Comparison of ENCODE assay signal across 1 cellular context in the genomic region with DNA sequence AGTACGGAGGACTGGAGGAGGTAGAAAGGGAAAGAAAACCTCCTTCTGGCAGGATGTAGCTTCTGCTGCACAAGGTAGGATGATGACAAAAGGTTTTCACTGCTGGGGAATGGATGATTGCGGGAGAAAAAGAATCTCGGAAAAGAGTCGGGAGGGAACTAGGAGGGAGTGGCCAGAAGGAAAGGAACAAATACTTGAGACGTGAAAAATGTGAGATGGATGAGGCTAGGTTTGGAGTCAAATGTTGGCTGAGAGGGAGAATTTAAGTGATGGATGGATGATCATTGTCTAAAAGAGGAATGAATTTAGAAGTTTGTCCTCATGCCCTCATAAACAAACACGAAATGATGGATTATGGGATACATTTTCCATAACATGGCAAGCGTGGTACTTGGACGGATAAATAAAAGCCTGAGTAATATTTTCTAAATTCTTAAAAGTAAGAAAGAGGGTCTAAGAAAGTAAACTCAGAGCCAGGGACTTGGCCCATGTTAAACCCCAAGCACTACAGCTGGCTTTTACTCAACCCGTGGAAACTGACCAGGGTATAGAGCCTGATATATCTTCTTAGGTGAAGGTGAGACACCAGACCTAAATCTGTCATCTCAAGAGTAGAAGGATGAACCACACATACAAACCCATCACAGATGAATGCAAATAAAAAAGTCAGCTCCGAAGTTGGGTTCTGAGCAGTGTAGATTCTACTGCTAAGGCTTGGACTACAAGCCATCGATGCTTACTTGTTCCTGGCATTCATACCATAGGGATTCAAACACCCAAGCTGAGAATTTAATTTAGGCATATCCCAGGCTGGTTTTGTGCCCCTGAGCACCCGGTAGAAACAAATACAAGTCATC.
TF ChIP-seq lines count a peak whose summit lies in the region.

No MANE protein-coding gene starts in this region.

TF ChIP-seq in HEK293, 187 proteins besides CTCF, POLR2A, EP300 and RAD21 (continued from another document):
- TF ChIP-seq ZNF518A (tag by site-specific recombination; conservative IDR thresholded peaks at IDR 0.05; ENCODE audit: low read depth): no peak
- no peak for TF ChIP-seq MZF1 (tag by site-specific recombination; IDR thresholded peaks at IDR 0.05; ENCODE audit: borderline replicate concordance)
- peak; percentile 59; the same call in 1 of the 2 replicates for TF ChIP-seq IKZF3 (tag by site-specific recombination; IDR thresholded peaks at IDR 0.05)
- TF ChIP-seq, protein P1, sequence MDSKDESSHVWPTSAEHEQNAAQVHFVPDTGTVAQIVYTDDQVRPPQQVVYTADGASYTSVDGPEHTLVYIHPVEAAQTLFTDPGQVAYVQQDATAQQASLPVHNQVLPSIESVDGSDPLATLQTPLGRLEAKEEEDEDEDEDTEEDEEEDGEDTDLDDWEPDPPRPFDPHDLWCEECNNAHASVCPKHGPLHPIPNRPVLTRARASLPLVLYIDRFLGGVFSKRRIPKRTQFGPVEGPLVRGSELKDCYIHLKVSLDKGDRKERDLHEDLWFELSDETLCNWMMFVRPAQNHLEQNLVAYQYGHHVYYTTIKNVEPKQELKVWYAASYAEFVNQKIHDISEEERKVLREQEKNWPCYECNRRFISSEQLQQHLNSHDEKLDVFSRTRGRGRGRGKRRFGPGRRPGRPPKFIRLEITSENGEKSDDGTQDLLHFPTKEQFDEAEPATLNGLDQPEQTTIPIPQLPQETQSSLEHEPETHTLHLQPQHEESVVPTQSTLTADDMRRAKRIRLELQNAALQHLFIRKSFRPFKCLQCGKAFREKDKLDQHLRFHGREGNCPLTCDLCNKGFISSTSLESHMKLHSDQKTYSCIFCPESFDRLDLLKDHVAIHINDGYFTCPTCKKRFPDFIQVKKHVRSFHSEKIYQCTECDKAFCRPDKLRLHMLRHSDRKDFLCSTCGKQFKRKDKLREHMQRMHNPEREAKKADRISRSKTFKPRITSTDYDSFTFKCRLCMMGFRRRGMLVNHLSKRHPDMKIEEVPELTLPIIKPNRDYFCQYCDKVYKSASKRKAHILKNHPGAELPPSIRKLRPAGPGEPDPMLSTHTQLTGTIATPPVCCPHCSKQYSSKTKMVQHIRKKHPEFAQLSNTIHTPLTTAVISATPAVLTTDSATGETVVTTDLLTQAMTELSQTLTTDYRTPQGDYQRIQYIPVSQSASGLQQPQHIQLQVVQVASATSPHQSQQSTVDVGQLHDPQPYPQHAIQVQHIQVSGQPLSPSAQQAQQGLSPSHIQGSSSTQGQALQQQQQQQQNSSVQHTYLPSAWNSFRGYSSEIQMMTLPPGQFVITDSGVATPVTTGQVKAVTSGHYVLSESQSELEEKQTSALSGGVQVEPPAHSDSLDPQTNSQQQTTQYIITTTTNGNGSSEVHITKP (tag by site-specific recombination; IDR thresholded peaks at IDR 0.05): 0 out of 2 replicates have a peak, but pooled peaks have one; percentile 6
- peak; percentile 39; the same call in 1 of the 2 replicates for TF ChIP-seq ZNF335 (tag by site-specific recombination; conservative IDR thresholded peaks at IDR 0.05)
- TF ChIP-seq, protein P2, sequence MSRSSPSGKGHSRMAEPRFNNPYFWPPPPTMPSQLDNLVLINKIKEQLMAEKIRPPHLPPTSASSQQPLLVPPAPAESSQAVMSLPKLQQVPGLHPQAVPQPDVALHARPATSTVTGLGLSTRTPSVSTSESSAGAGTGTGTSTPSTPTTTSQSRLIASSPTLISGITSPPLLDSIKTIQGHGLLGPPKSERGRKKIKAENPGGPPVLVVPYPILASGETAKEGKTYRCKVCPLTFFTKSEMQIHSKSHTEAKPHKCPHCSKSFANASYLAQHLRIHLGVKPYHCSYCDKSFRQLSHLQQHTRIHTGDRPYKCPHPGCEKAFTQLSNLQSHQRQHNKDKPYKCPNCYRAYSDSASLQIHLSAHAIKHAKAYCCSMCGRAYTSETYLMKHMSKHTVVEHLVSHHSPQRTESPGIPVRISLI (tag by site-specific recombination; IDR thresholded peaks at IDR 0.05): no peak
- TF ChIP-seq ZNF416 (tag by site-specific recombination; IDR thresholded peaks at IDR 0.05): no peak
- TF ChIP-seq ZNF211 (tag by site-specific recombination; IDR thresholded peaks at IDR 0.05; ENCODE audit: low read depth): no peak
- TF ChIP-seq KLF10 (tag by site-specific recombination; IDR thresholded peaks at IDR 0.05): no peak
- no peak for TF ChIP-seq ZNF510 (tag by site-specific recombination; IDR thresholded peaks at IDR 0.05; ENCODE audit: insufficient replicate concordance)
- TF ChIP-seq PRDM1 (tag by site-specific recombination; IDR thresholded peaks at IDR 0.05): peak; percentile 90
- TF ChIP-seq OSR2 (tag by site-specific recombination; IDR thresholded peaks at IDR 0.05): no peak
- TF ChIP-seq ZNF791 (tag by site-specific recombination; IDR thresholded peaks at IDR 0.05): no peak
